Comparison of ENCODE assay signal across 1 cellular context in genomic region chr3:33134026-33134625, GRCh38.
A peak's percentile ranks its signal among the peaks of the same experiment; 100 is the strongest.
TF ChIP-seq lines count a peak whose summit lies in the region.

No MANE protein-coding gene starts in this region.

TF ChIP-seq in IMR-90, 13 proteins besides CTCF, POLR2A, EP300 and RAD21:
- TF ChIP-seq MAZ (IDR thresholded peaks at IDR 0.05; ENCODE audit: borderline replicate concordance, low read depth, low read length) (no peak), CEBPB (IDR thresholded peaks at IDR 0.05; ENCODE audit: low read depth, low read length) (0 out of 2 replicates have a peak, but pooled peaks have one; percentile 3)
